ENCODE assay signal across 27 cellular contexts in the genomic region with DNA sequence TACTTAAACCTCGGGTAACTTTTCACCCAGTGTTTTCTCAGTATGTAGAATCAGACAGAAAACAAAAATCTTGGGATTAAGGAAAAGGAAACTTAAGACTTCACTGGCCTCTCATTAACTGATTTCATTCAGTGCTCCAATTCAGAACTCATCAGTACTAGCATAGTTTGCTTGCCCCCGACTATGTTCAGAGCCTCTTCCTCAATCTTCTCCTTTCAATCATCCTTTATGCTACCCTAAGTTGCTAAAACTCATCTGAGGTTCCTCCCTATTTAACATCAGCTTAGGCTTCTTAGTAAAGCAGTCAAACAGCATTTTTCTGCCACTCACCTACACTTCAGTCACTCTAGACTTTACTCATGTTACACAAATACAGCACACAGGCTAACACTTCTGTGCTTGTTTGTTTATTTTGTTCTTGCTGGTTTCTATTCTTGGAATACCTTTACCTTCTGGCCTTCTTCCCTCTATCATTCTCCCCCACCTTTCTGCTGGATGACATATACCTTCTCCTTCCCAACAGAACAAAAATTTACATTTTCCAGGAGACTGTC.
A peak's percentile ranks its signal among the peaks of the same experiment; 100 is the strongest.
DNase-seq lines count a peak whose midpoint lies in the region; ATAC-seq and TF ChIP-seq lines count a peak whose summit lies in the region.
"Had no signal": no experiment of that assay in that cellular context is flagged by ENCODE, and none has a peak within 500 bp of the region (broad histone marks: within the 10 kb centered on the region; RNA-seq: fewer than 3 reads in every experiment).

No MANE protein-coding gene starts in this region.

- H3K27me3 Mint-ChIP-seq in GM23338 (ENCODE audit: insufficient read depth, low read depth, poor library complexity), result peaks cover 3% of the 10 kb centered on the region
- no peaks in the 10 kb centered on the region for H3K27me3 Mint-ChIP-seq in activated T-helper 2 cell treated with anti-CD3 and anti-CD28 coated beads, Interferon-gamma antibody, Interleukin-2, Interleukin-4, amounts not matched to agents 10 μg/mL and 5 μg/mL and 100 μg/mL, durations not matched to agents 14 hours and 24 hours and 36 hours (ENCODE audit: low read depth)
- no peaks in the 10 kb centered on the region for H3K27me3 Mint-ChIP-seq in effector memory CD8-positive, alpha-beta T cell
- H3K27me3 Mint-ChIP-seq: CD4-positive, CD25-positive, alpha-beta regulatory T cell had no signal

- peaks cover 26% of the 10 kb centered on the region for H3K4me1 Mint-ChIP-seq in GM23338
- no peaks in the 10 kb centered on the region for H3K4me1 Mint-ChIP-seq in activated T-helper 2 cell treated with anti-CD3 and anti-CD28 coated beads, Interferon-gamma antibody, Interleukin-2, Interleukin-4, amounts not matched to agents 10 μg/mL and 5 μg/mL and 100 μg/mL, durations not matched to agents 14 hours and 24 hours and 36 hours (ENCODE audit: low read depth)
- H3K4me1 Mint-ChIP-seq in effector memory CD8-positive, alpha-beta T cell (ENCODE audit: low read depth in 2 of 2), result no peaks in the 10 kb centered on the region
- H3K4me1 Mint-ChIP-seq: CD4-positive, CD25-positive, alpha-beta regulatory T cell had no signal

- H3K9me2 ChIP-seq in GM23338 (ENCODE audit: insufficient read depth), result no peaks in the 10 kb centered on the region

- peak overlapping the region; percentile 48 for H2AFZ ChIP-seq in ACC112 (ENCODE audit: low read length, unreplicated experiment)
- H2AFZ ChIP-seq in GM23338, result no peak overlapping the region

- no peaks in the 10 kb centered on the region for H3K9me3 Mint-ChIP-seq in GM23338
- H3K9me3 Mint-ChIP-seq in activated T-helper 2 cell treated with anti-CD3 and anti-CD28 coated beads, Interferon-gamma antibody, Interleukin-2, Interleukin-4, amounts not matched to agents 10 μg/mL and 5 μg/mL and 100 μg/mL, durations not matched to agents 14 hours and 24 hours and 36 hours, result no peaks in the 10 kb centered on the region
- peaks cover 0 to 3% of the 10 kb centered on the region in 2 donors for H3K9me3 Mint-ChIP-seq in effector memory CD8-positive, alpha-beta T cell
- H3K9me3 Mint-ChIP-seq: nephron progenitor cell; T-helper 1 cell treated with Interleukin-12 subunit alpha and Interleukin-12 subunit beta and Interleukin-4 antibody, amounts not matched to agents 30 μg/mL and 1 μg/mL, for 36 hours had no signal

- no peak overlapping the region for H3K4me2 ChIP-seq in GM23338

- H3K36me3 Mint-ChIP-seq in GM23338 (ENCODE audit: low read depth), result no peaks in the 10 kb centered on the region
- H3K36me3 Mint-ChIP-seq in activated T-helper 2 cell treated with anti-CD3 and anti-CD28 coated beads, Interferon-gamma antibody, Interleukin-2, Interleukin-4, amounts not matched to agents 10 μg/mL and 5 μg/mL and 100 μg/mL, durations not matched to agents 14 hours and 24 hours and 36 hours (ENCODE audit: low read depth), result no peaks in the 10 kb centered on the region
- no peaks in the 10 kb centered on the region for H3K36me3 Mint-ChIP-seq in effector memory CD8-positive, alpha-beta T cell (ENCODE audit: insufficient read depth)
- H3K36me3 Mint-ChIP-seq: CD4-positive, CD25-positive, alpha-beta regulatory T cell had no signal

- no peak overlapping the region for H3K4me3 Mint-ChIP-seq in GM23338
- no peak overlapping the region for H3K4me3 Mint-ChIP-seq in activated T-helper 2 cell treated with anti-CD3 and anti-CD28 coated beads, Interferon-gamma antibody, Interleukin-2, Interleukin-4, amounts not matched to agents 10 μg/mL and 5 μg/mL and 100 μg/mL, durations not matched to agents 14 hours and 24 hours and 36 hours (ENCODE audit: low read depth)
- H3K4me3 Mint-ChIP-seq in effector memory CD8-positive, alpha-beta T cell, result no peak overlapping the region
- H3K4me3 Mint-ChIP-seq: CD4-positive, CD25-positive, alpha-beta regulatory T cell; nephron progenitor cell; T-helper 1 cell treated with Interleukin-12 subunit alpha and Interleukin-12 subunit beta and Interleukin-4 antibody, amounts not matched to agents 30 μg/mL and 1 μg/mL, for 36 hours had no signal

- ATAC-seq in GM23338 (peak; percentile 52), RWPE2 (ENCODE audit: low read depth) (peak; percentile 55), left lung (peak; percentile 96)
- ATAC-seq in effector memory CD8-positive, alpha-beta T cell (replicated peaks), result no peak
- ATAC-seq: K562; stimulated activated naive CD8-positive, alpha-beta T cell treated with anti-CD3 and anti-CD28 coated beads, Interleukin-15, Interleukin-2, amounts not matched to agents 100 U/mL and 50 U/mL, for 24 hours had no signal

- H3K27ac ChIP-seq in ACC112 (ENCODE audit: low read depth, low read length) (no peak overlapping the region), GM23338 (ENCODE audit: low read depth) (no peak overlapping the region), RWPE2 (ENCODE audit: poor library complexity, severe bottlenecking) (no peak overlapping the region), left lung (peak overlapping the region in 1 of 2 donors; percentile 56)
- H3K27ac ChIP-seq: cardiac muscle cell, SJSA1, tibial artery had no signal

- intact Hi-C loops in left lung (cut with DNase I), result no loop called here
- intact Hi-C loops in activated T-helper 2 cell treated with anti-CD3 and anti-CD28 coated beads, Interferon-gamma antibody, Interleukin-2, Interleukin-4, amounts not matched to agents 10 μg/mL and 5 μg/mL and 100 μg/mL, durations not matched to agents 14 hours and 24 hours and 36 hours (cut with micrococcal nuclease), result no loop called here

- TF ChIP-seq CTCF in GM23338 (conservative IDR thresholded peaks at IDR 0.05; ENCODE audit: low read depth in 2 of 2) (no peak), RWPE2 (IDR thresholded peaks at IDR 0.05; ENCODE audit: poor library complexity, severe bottlenecking) (no peak), left lung (IDR thresholded peaks at IDR 0.05) (no peak)

- H4K20me1 ChIP-seq in GM23338 (replicated peaks; ENCODE audit: insufficient read depth), result no peaks in the 10 kb centered on the region

- no peaks in the 10 kb centered on the region for H3K4me1 ChIP-seq in ACC112 (ENCODE audit: control insufficient read depth, insufficient read depth, low read length, unreplicated experiment)
- no peaks in the 10 kb centered on the region for H3K4me1 ChIP-seq in GM23338 (ENCODE audit: insufficient read depth)
- no peaks in the 10 kb centered on the region for H3K4me1 ChIP-seq in RWPE2 (ENCODE audit: insufficient read depth, poor library complexity, severe bottlenecking)
- H3K4me1 ChIP-seq in left lung, result no peaks in the 10 kb centered on the region
- H3K4me1 ChIP-seq: SJSA1 had no signal

- H3K27me3 ChIP-seq in ACC112 (ENCODE audit: insufficient read depth, low read length), result no peaks in the 10 kb centered on the region
- H3K27me3 ChIP-seq in GM23338 (ENCODE audit: insufficient read depth), result no peaks in the 10 kb centered on the region
- no peaks in the 10 kb centered on the region for H3K27me3 ChIP-seq in RWPE2 (ENCODE audit: insufficient read depth, poor library complexity, severe bottlenecking)
- no peaks in the 10 kb centered on the region for H3K27me3 ChIP-seq in left lung
- H3K27me3 ChIP-seq: cardiac muscle cell, SJSA1, tibial artery had no signal

- H3K79me2 ChIP-seq in ACC112 (ENCODE audit: control insufficient read depth, insufficient read depth, low read length, unreplicated experiment), result no peaks in the 10 kb centered on the region
- H3K79me2 ChIP-seq in GM23338 (replicated peaks; ENCODE audit: insufficient read depth), result no peaks in the 10 kb centered on the region

- H3K27ac Mint-ChIP-seq in GM23338, result no peak overlapping the region
- H3K27ac Mint-ChIP-seq in activated T-helper 2 cell treated with anti-CD3 and anti-CD28 coated beads, Interferon-gamma antibody, Interleukin-2, Interleukin-4, amounts not matched to agents 10 μg/mL and 5 μg/mL and 100 μg/mL, durations not matched to agents 14 hours and 24 hours and 36 hours, result no peak overlapping the region
- H3K27ac Mint-ChIP-seq in effector memory CD8-positive, alpha-beta T cell, result no peak overlapping the region
- H3K27ac Mint-ChIP-seq: CD4-positive, CD25-positive, alpha-beta regulatory T cell; nephron progenitor cell; T-helper 1 cell treated with Interleukin-12 subunit alpha and Interleukin-12 subunit beta and Interleukin-4 antibody, amounts not matched to agents 30 μg/mL and 1 μg/mL, for 36 hours had no signal

- no peaks in the 10 kb centered on the region for H3K9me3 ChIP-seq in RWPE2 (ENCODE audit: severe bottlenecking)
- no peaks in the 10 kb centered on the region for H3K9me3 ChIP-seq in left lung
- H3K9me3 ChIP-seq: SJSA1, tibial artery had no signal

- H3F3A ChIP-seq in GM23338 (replicated peaks; ENCODE audit: low read depth), result no peaks in the 10 kb centered on the region

- DNase-seq in GM23338 (ENCODE audit: low spot score) (peak; percentile 10), RWPE2 (ENCODE audit: low spot score) (no peak), left lung (no peak), NCI-H1048 (lab: John Stamatoyannopoulos, UW) (no peak)
- no peak for DNase-seq in activated T-helper 2 cell treated with anti-CD3 and anti-CD28 coated beads, Interferon-gamma antibody, Interleukin-2, Interleukin-4, amounts not matched to agents 10 μg/mL and 5 μg/mL and 100 μg/mL, durations not matched to agents 14 hours and 24 hours and 36 hours (ENCODE audit: low spot score)
- no peak for DNase-seq in activated CD4-positive, alpha-beta T cell treated with anti-CD3 and anti-CD28 coated beads for 48 hours
- DNase-seq in effector memory CD8-positive, alpha-beta T cell, result no peak
- DNase-seq: activated CD4-positive, alpha-beta T cell treated with anti-CD3 and anti-CD28 coated beads, Interleukin-2, amount 50 U/mL, for 4 hours; activated gamma-delta T cell treated with Interleukin-2 at 50 U/mL for 16 hours; CD4-positive, CD25-positive, alpha-beta regulatory T cell; dermis blood vessel endothelial cell; DMS 273 treated with DMSO at 0.1 percent for 48 hours; GDM1; hypothalamus; kidney; midbrain; NCI-H2081; NCI-H526 treated with DMSO at 0.1 percent for 48 hours; nephron progenitor cell; stimulated activated naive CD8-positive, alpha-beta T cell treated with anti-CD3 and anti-CD28 coated beads, Interleukin-15, Interleukin-2, amounts not matched to agents 100 U/mL and 50 U/mL, for 24 hours; tibial artery had no signal

- H3K4me3 ChIP-seq in ACC112 (ENCODE audit: low read depth, low read length) (no peak overlapping the region), GM23338 (no peak overlapping the region), RWPE2 (ENCODE audit: severe bottlenecking) (no peak overlapping the region), left lung (no peak overlapping the region)
- H3K4me3 ChIP-seq: cardiac muscle cell, K562, SJSA1, skin epidermis, tibial artery had no signal

- H3K36me3 ChIP-seq in ACC112 (ENCODE audit: insufficient read depth, low read length) (no peaks in the 10 kb centered on the region), GM23338 (ENCODE audit: insufficient read depth) (no peaks in the 10 kb centered on the region), RWPE2 (ENCODE audit: low read depth) (no peaks in the 10 kb centered on the region), left lung (no peaks in the 10 kb centered on the region)
- H3K36me3 ChIP-seq: cardiac muscle cell, SJSA1, tibial artery had no signal

TF ChIP-seq in GM23338, 12 proteins besides CTCF, POLR2A, EP300 and RAD21 (continues in another document):
- TF ChIP-seq ZNF114 (CRISPR knock-in tag; IDR thresholded peaks at IDR 0.05) (no peak), CREB1 (CRISPR knock-in tag; IDR thresholded peaks at IDR 0.05; ENCODE audit: low read depth) (no peak)
